1 cellular context compared by ENCODE assay signal in genomic region chr3:41247590-41247989, GRCh38.
A peak's percentile ranks its signal among the peaks of the same experiment; 100 is the strongest.
TF ChIP-seq lines count a peak whose summit lies in the region.

No MANE protein-coding gene starts in this region.

TF ChIP-seq in HepG2, 621 proteins besides CTCF, POLR2A, EP300 and RAD21 (continued from another document and continues in another):
- peak; percentile 96 for TF ChIP-seq ZNF281 (CRISPR knock-in tag; IDR thresholded peaks at IDR 0.05; ENCODE audit: borderline replicate concordance)
- no peak for TF ChIP-seq U2AF2 (IDR thresholded peaks at IDR 0.05; ENCODE audit: low read depth, low read length)
- peak; percentile 86 for TF ChIP-seq ZNF331 (CRISPR knock-in tag; IDR thresholded peaks at IDR 0.05)
- peak; percentile 66 for TF ChIP-seq PAXIP1 (CRISPR knock-in tag; conservative IDR thresholded peaks at IDR 0.05)
- TF ChIP-seq TFE3 (CRISPR knock-in tag; IDR thresholded peaks at IDR 0.05) = peak; percentile 46; the same call in 1 of the 2 replicates
- TF ChIP-seq ZNF503 (CRISPR knock-in tag; IDR thresholded peaks at IDR 0.05) = peak; percentile 77
- TF ChIP-seq NFIC (IDR thresholded peaks at IDR 0.05; ENCODE audit: low read length) = peak; percentile 63
- TF ChIP-seq SSRP1 (CRISPR knock-in tag; IDR thresholded peaks at IDR 0.05) = peak; percentile 62; the same call in 1 of the 2 replicates
- TF ChIP-seq EHMT2 (IDR thresholded peaks at IDR 0.05; ENCODE audit: borderline replicate concordance, low read depth, low read length) = peak; percentile 44; the same call in 1 of the 2 replicates
- TF ChIP-seq ZNF350 (CRISPR knock-in tag; IDR thresholded peaks at IDR 0.05; ENCODE audit: borderline replicate concordance, low read depth) = no peak
- no peak for TF ChIP-seq KDM4B (CRISPR knock-in tag; IDR thresholded peaks at IDR 0.05)
- peak; percentile 44; the same call in 1 of the 2 replicates for TF ChIP-seq CBX5 (CRISPR knock-in tag; IDR thresholded peaks at IDR 0.05; ENCODE audit: borderline replicate concordance)
- 0 out of 2 replicates have a peak, but pooled peaks have one; percentile 32 for TF ChIP-seq ZNF772 (CRISPR knock-in tag; IDR thresholded peaks at IDR 0.05)
- TF ChIP-seq NCOR1 (IDR thresholded peaks at IDR 0.05; ENCODE audit: borderline replicate concordance, low read length) = peak; percentile 87; the same call in 1 of the 2 replicates
- no peak for TF ChIP-seq LRRFIP1 (CRISPR knock-in tag; conservative IDR thresholded peaks at IDR 0.05)
- TF ChIP-seq MLX (CRISPR knock-in tag; IDR thresholded peaks at IDR 0.05) = peak; percentile 61; the same call in 1 of the 2 replicates
- peak; percentile 47; the same call in 1 of the 2 replicates for TF ChIP-seq KDM2A (CRISPR knock-in tag; IDR thresholded peaks at IDR 0.05; ENCODE audit: borderline replicate concordance, low read depth)
- TF ChIP-seq SP5 (CRISPR knock-in tag; IDR thresholded peaks at IDR 0.05; ENCODE audit: borderline replicate concordance, low read depth) = peak; percentile 81
- TF ChIP-seq ZKSCAN8 (CRISPR knock-in tag; IDR thresholded peaks at IDR 0.05; ENCODE audit: borderline replicate concordance) = peak; percentile 43; the same call in 1 of the 2 replicates
- TF ChIP-seq TCF7L2 (IDR thresholded peaks at IDR 0.05; ENCODE audit: low read depth, low read length) = no peak
- TF ChIP-seq DMAP1 (CRISPR knock-in tag; IDR thresholded peaks at IDR 0.05) = peak; percentile 57; the same call in 1 of the 2 replicates
- peak; percentile 67 for TF ChIP-seq FOSL2 (CRISPR knock-in tag; IDR thresholded peaks at IDR 0.05)
- TF ChIP-seq HDAC1 (CRISPR knock-in tag; IDR thresholded peaks at IDR 0.05) = peak; percentile 47; the same call in 1 of the 2 replicates
- peak; percentile 60 for TF ChIP-seq ASH2L (IDR thresholded peaks at IDR 0.05; ENCODE audit: insufficient read length, low read depth, low read length)
- TF ChIP-seq HMG20B (CRISPR knock-in tag; conservative IDR thresholded peaks at IDR 0.05) = no peak
- TF ChIP-seq HDAC2 (CRISPR knock-in tag; IDR thresholded peaks at IDR 0.05) = peak; percentile 76
- TF ChIP-seq RERE (CRISPR knock-in tag; IDR thresholded peaks at IDR 0.05; ENCODE audit: low read depth) = peak; percentile 61; the same call in 1 of the 2 replicates
- peak; percentile 39; the same call in 1 of the 2 replicates for TF ChIP-seq SALL2 (CRISPR knock-in tag; IDR thresholded peaks at IDR 0.05)
- TF ChIP-seq HIC2 (CRISPR knock-in tag; IDR thresholded peaks at IDR 0.05; ENCODE audit: low read depth) = peak; percentile 71; the same call in 1 of the 2 replicates
- peak; percentile 76; the same call in 1 of the 2 replicates for TF ChIP-seq THRA (CRISPR knock-in tag; IDR thresholded peaks at IDR 0.05; ENCODE audit: borderline replicate concordance)
- peak; percentile 57 for TF ChIP-seq POGZ (CRISPR knock-in tag; IDR thresholded peaks at IDR 0.05)
- peak; percentile 35; the same call in 1 of the 2 replicates for TF ChIP-seq TBX3 (IDR thresholded peaks at IDR 0.05; ENCODE audit: borderline replicate concordance)
- 0 out of 2 replicates have a peak, but pooled peaks have one; percentile 14 for TF ChIP-seq IRF2 (CRISPR knock-in tag; IDR thresholded peaks at IDR 0.05)
- TF ChIP-seq PPARG (CRISPR knock-in tag; conservative IDR thresholded peaks at IDR 0.05) = no peak
